ENCODE assay signal across 15 cellular contexts in genomic region chr9:114919611-114920010, GRCh38. TPM values are rescaled to one million over a fixed set of nuclear protein-coding genes. Genes with fewer than 3 reads are reported as not detected.
A peak's percentile ranks its signal among the peaks of the same experiment; 100 is the strongest.
DNase-seq lines count a peak whose midpoint lies in the region; ATAC-seq lines count a peak whose summit lies in the region.
"Had no signal": no experiment of that assay in that cellular context is flagged by ENCODE, and none has a peak within 500 bp of the region (broad histone marks: within the 10 kb centered on the region; RNA-seq: fewer than 3 reads in every experiment).

No MANE protein-coding gene starts in this region.

- peaks cover 95% of the 10 kb centered on the region for H3K4me1 Mint-ChIP-seq in stimulated activated naive CD8-positive, alpha-beta T cell treated with anti-CD3 and anti-CD28 coated beads, Interleukin-15, amount 100 ng/mL, for 72 hours

- peak; percentile 79 to 80 for ATAC-seq in activated naive CD4-positive, alpha-beta T cell treated with anti-CD3 and anti-CD28 coated beads, Interleukin-2, amount 50 U/mL, for 72 hours
- peak; percentile 92 for ATAC-seq in stimulated activated naive CD8-positive, alpha-beta T cell treated with anti-CD3 and anti-CD28 coated beads, Interleukin-15, amount 100 ng/mL, for 72 hours
- ATAC-seq in GM19328 (IDR thresholded peaks at IDR 0.05; ENCODE audit: unreplicated experiment) = no peak
- ATAC-seq in esophagus mucosa = no peak
- ATAC-seq: pancreas had no signal

- H3K27ac Mint-ChIP-seq in activated naive CD4-positive, alpha-beta T cell treated with anti-CD3 and anti-CD28 coated beads, Interleukin-2, amount 50 U/mL, for 72 hours = peak overlapping the region in 1 of 2 donors; percentile 52
- peak overlapping the region; percentile 74 to 78 for H3K27ac Mint-ChIP-seq in stimulated activated naive CD8-positive, alpha-beta T cell treated with anti-CD3 and anti-CD28 coated beads, Interleukin-15, amount 100 ng/mL, for 72 hours
- H3K27ac Mint-ChIP-seq: brain had no signal

- H3K9me3 Mint-ChIP-seq in activated naive CD4-positive, alpha-beta T cell treated with anti-CD3 and anti-CD28 coated beads, Interleukin-2, amount 50 U/mL, for 72 hours = no peaks in the 10 kb centered on the region
- H3K9me3 Mint-ChIP-seq in stimulated activated naive CD8-positive, alpha-beta T cell treated with anti-CD3 and anti-CD28 coated beads, Interleukin-15, amount 100 ng/mL, for 72 hours = no peaks in the 10 kb centered on the region
- H3K9me3 Mint-ChIP-seq: brain had no signal

- H3K36me3 Mint-ChIP-seq in activated naive CD4-positive, alpha-beta T cell treated with anti-CD3 and anti-CD28 coated beads, Interleukin-2, amount 50 U/mL, for 72 hours = peaks cover 39 to 83% of the 10 kb centered on the region in 2 donors
- H3K36me3 Mint-ChIP-seq: brain had no signal

- peak overlapping the region; percentile 55 to 60 for H3K4me3 Mint-ChIP-seq in stimulated activated naive CD8-positive, alpha-beta T cell treated with anti-CD3 and anti-CD28 coated beads, Interleukin-15, amount 100 ng/mL, for 72 hours
- H3K4me3 Mint-ChIP-seq: brain had no signal

- no peaks in the 10 kb centered on the region for H3K27me3 Mint-ChIP-seq in stimulated activated naive CD8-positive, alpha-beta T cell treated with anti-CD3 and anti-CD28 coated beads, Interleukin-15, amount 100 ng/mL, for 72 hours
- H3K27me3 Mint-ChIP-seq: brain had no signal

- peak; percentile 34 for DNase-seq in stimulated activated CD4-positive, alpha-beta T cell treated with anti-CD3 and anti-CD28 coated beads, Interleukin-4, amount 100 ng/mL, for 24 hours
- DNase-seq in stimulated activated CD4-positive, alpha-beta T cell treated with anti-CD3 and anti-CD28 coated beads, Interleukin-4, amount 100 ng/mL, for 4 hours = no peak
- peak; percentile 79 for DNase-seq in NCI-H2171 treated with DMSO at 0.1 percent for 48 hours (lab: John Stamatoyannopoulos, UW)
- DNase-seq in activated naive CD4-positive, alpha-beta T cell treated with anti-CD3 and anti-CD28 coated beads, Interleukin-2, amount 50 U/mL, for 72 hours (ENCODE audit: low spot score in 2 of 2) = no peak
- peak in 1 of 2 donors; percentile 47 for DNase-seq in stimulated activated naive CD8-positive, alpha-beta T cell treated with anti-CD3 and anti-CD28 coated beads, Interleukin-15, amount 100 ng/mL, for 72 hours
- no peak for DNase-seq in effector CD8-positive, alpha-beta T cell (lab: John Stamatoyannopoulos, UW)
- DNase-seq: hippocampal formation, kidney glomerular epithelial cell, NCI-H1105 treated with DMSO at 0.1 percent for 48 hours, pancreas, SK-N-SH had no signal

RNA-seq across cellular contexts. Expression of gene TNFSF8, which starts 10.8 kb away (rescaled TPM):
- total RNA-seq in activated naive CD4-positive, alpha-beta T cell treated with anti-CD3 and anti-CD28 coated beads, Interleukin-2, amount 50 U/mL, for 72 hours = 10 to 100 TPM; 11.0 to 26.9 TPM
- 0.20 TPM for total RNA-seq in esophagus mucosa
- total RNA-seq: NCI-H460 had no signal

Comparison
In these comparisons a context has a peak if more than half of its experiments do, and no peak if none do; other contexts are left out.
1. DNase-seq: peak in stimulated activated CD4-positive, alpha-beta T cell treated with anti-CD3 and anti-CD28 coated beads, Interleukin-4, amount 100 ng/mL, for 24 hours (single experiment) and NCI-H2171 treated with DMSO at 0.1 percent for 48 hours (single experiment); none in stimulated activated CD4-positive, alpha-beta T cell treated with anti-CD3 and anti-CD28 coated beads, Interleukin-4, amount 100 ng/mL, for 4 hours (0 of 2), activated naive CD4-positive, alpha-beta T cell treated with anti-CD3 and anti-CD28 coated beads, Interleukin-2, amount 50 U/mL, for 72 hours (0 of 2) and effector CD8-positive, alpha-beta T cell (single experiment).
2. ATAC-seq: peak in activated naive CD4-positive, alpha-beta T cell treated with anti-CD3 and anti-CD28 coated beads, Interleukin-2, amount 50 U/mL, for 72 hours (2 of 2) and stimulated activated naive CD8-positive, alpha-beta T cell treated with anti-CD3 and anti-CD28 coated beads, Interleukin-15, amount 100 ng/mL, for 72 hours (single experiment); none in GM19328 (single experiment) and esophagus mucosa (single experiment).